Comparison of ENCODE assay signal across 12 cellular contexts in the genomic region with DNA sequence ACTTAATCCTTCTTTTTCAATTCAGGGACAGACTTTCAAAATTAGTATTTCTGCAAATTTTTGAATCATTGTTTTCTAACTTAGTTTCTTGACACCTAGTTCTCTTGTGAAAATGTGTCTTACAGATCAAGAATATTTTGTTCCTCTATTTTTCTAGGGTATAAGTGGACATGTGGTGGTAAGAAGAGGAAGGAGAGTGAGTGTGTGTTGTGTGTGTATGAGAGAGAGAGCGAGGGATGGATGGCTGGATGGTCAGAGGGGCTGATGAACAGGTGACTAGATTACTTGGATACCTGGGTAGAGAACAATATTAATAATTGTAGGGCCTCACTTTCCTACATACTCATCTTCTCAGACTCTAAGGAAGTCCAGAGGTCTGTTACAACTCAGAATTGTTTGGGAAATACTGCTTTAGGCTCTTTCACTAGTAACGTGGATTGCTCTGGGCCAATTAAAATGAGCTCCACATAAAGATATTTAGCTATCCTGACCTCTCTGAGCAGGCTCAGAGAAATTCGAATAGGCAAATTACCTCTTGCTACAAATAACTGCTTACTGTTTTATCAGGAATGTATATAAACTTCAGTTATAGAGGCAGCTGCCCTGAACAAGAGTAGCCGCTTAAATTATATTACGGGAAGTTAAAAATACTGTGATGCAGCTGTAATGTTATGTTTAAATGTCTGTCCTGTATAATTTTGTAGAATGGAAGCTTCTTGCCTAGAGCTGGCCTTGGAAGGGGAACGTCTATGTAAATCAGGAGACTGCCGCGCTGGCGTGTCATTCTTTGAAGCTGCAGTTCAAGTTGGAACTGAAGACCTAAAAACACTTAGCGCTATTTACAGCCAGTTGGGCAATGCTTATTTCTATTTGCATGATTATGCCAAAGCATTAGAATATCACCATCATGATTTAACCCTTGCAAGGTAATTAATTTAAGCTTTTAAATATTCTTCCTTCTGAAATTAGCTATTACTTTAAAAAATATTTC. TPM values are rescaled to one million over a fixed set of nuclear protein-coding genes. Genes with fewer than 3 reads are reported as not detected.
A peak's percentile ranks its signal among the peaks of the same experiment; 100 is the strongest.
DNase-seq lines count a peak whose midpoint lies in the region; ATAC-seq and TF ChIP-seq lines count a peak whose summit lies in the region.
"Had no signal": no experiment of that assay in that cellular context is flagged by ENCODE, and none has a peak within 500 bp of the region (broad histone marks: within the 10 kb centered on the region; RNA-seq: fewer than 3 reads in every experiment).

No MANE protein-coding gene starts in this region.

- no peak overlapping the region for H2AK5ac ChIP-seq in mesendoderm (ENCODE audit: low read length)

- H3K18ac ChIP-seq in mesendoderm (ENCODE audit: low read length) = no peak overlapping the region

- no peak overlapping the region for H3K4me3 ChIP-seq in AG04450 (ENCODE audit: low read depth, low read length)
- no peak overlapping the region for H3K4me3 ChIP-seq in choroid plexus epithelial cell (ENCODE audit: low read depth, low read length)
- H3K4me3 ChIP-seq in mesendoderm (ENCODE audit: low read length) = no peak overlapping the region
- no peak overlapping the region for H3K4me3 ChIP-seq in WERI-Rb-1 (ENCODE audit: low read depth, low read length)
- H3K4me3 ChIP-seq: upper lobe of left lung had no signal

- H3K4ac ChIP-seq in mesendoderm (ENCODE audit: low read depth, low read length) = no peak overlapping the region

- H3K36me3 ChIP-seq in mesendoderm (ENCODE audit: control insufficient read depth, insufficient read depth, low read length) = no peaks in the 10 kb centered on the region
- no peaks in the 10 kb centered on the region; the same call in 1 of the 2 replicates for H3K36me3 ChIP-seq in WERI-Rb-1

- no peaks in the 10 kb centered on the region for H3K4me1 Mint-ChIP-seq in activated CD4-positive, alpha-beta memory T cell treated with anti-CD3 and anti-CD28 coated beads, Interleukin-2, amount 10 ng/mL, durations not matched to agents 7 days and 5 days

- no peak overlapping the region for H3K23ac ChIP-seq in mesendoderm (ENCODE audit: low read length)

- POLR2A ChIA-PET in AG04450 (lab: Yijun Ruan, JAX) = no interaction called here
- POLR2A ChIA-PET in activated CD4-positive, alpha-beta memory T cell treated with anti-CD3 and anti-CD28 coated beads, Interleukin-2, amount 10 ng/mL, durations not matched to agents 7 days and 5 days (lab: Charles Lee) = interaction anchor here (0.8 to 2.2 kb wide), 4 partner anchors 66 to 205 kb away, joined by 3 to 10 read pairs (median 4); partner anchors contain the start of genes CLCC1 and PRPF38B

- in situ Hi-C loops in KBM-7 (cut with MboI; ENCODE audit: low pct_unique_long_range_greater_than_20kb, low sequenced_read_pairs) = no loop called here

- H4K5ac ChIP-seq in mesendoderm (ENCODE audit: low read length) = no peak overlapping the region

- no peak overlapping the region for H2BK120ac ChIP-seq in mesendoderm (ENCODE audit: low read depth, low read length)

- H3K4me3 Mint-ChIP-seq in activated CD4-positive, alpha-beta memory T cell treated with anti-CD3 and anti-CD28 coated beads, Interleukin-2, amount 10 ng/mL, durations not matched to agents 7 days and 5 days = no peak overlapping the region

- WGBS in mesendoderm (ENCODE audit: extremely low coverage, insufficient coverage, low lambda C conversion rate) = 100% methylated on average over 1 of the region's 10 CpGs

- H3K36me3 Mint-ChIP-seq in activated CD4-positive, alpha-beta memory T cell treated with anti-CD3 and anti-CD28 coated beads, Interleukin-2, amount 10 ng/mL, durations not matched to agents 7 days and 5 days (ENCODE audit: low read depth) = peaks cover 14% of the 10 kb centered on the region

- no peak for ATAC-seq in GM19455 (IDR thresholded peaks at IDR 0.05; ENCODE audit: unreplicated experiment)

- no peaks in the 10 kb centered on the region for H3K79me2 ChIP-seq in mesendoderm (ENCODE audit: control insufficient read depth, insufficient read depth, low read length)

- H3K27me3 Mint-ChIP-seq in activated CD4-positive, alpha-beta memory T cell treated with anti-CD3 and anti-CD28 coated beads, Interleukin-2, amount 10 ng/mL, durations not matched to agents 7 days and 5 days = no peaks in the 10 kb centered on the region

- no peaks in the 10 kb centered on the region for H3K9me3 Mint-ChIP-seq in activated CD4-positive, alpha-beta memory T cell treated with anti-CD3 and anti-CD28 coated beads, Interleukin-2, amount 10 ng/mL, durations not matched to agents 7 days and 5 days

- DNase-seq in AG04450 (ENCODE audit: low read depth, low spot score) (peak; percentile 13), KBM-7 (peak; percentile 49), choroid plexus epithelial cell (ENCODE audit: low read depth) (peak; percentile 16), mesendoderm (peak; percentile 26), WERI-Rb-1 (no peak), NCI-H345 treated with DMSO at 0.1 percent for 48 hours (lab: John Stamatoyannopoulos, UW; ENCODE audit: unreplicated experiment) (no peak)
- no peak for DNase-seq in activated CD4-positive, alpha-beta memory T cell treated with anti-CD3 and anti-CD28 coated beads, Interleukin-2, amount 10 ng/mL, durations not matched to agents 7 days and 5 days
- DNase-seq: activated gamma-delta T cell; effector CD8-positive, alpha-beta T cell; NCI-H1105; upper lobe of left lung had no signal

- no peak overlapping the region for H3K9ac ChIP-seq in mesendoderm (ENCODE audit: low read length)

- no peaks in the 10 kb centered on the region for H3K27me3 ChIP-seq in AG04450 (ENCODE audit: control insufficient read depth, insufficient read depth, low read length)
- no peaks in the 10 kb centered on the region for H3K27me3 ChIP-seq in mesendoderm (ENCODE audit: insufficient read depth, low read length, poor library complexity)
- H3K27me3 ChIP-seq in WERI-Rb-1 (ENCODE audit: insufficient read depth, low read depth, severe bottlenecking) = no peaks in the 10 kb centered on the region
- H3K27me3 ChIP-seq: upper lobe of left lung had no signal

- H3K9me3 ChIP-seq in AG04450 (ENCODE audit: control insufficient read depth, insufficient read depth, low read length) (no peaks in the 10 kb centered on the region), WERI-Rb-1 (ENCODE audit: severe bottlenecking) (no peaks in the 10 kb centered on the region)
- H3K9me3 ChIP-seq: upper lobe of left lung had no signal

- no peak overlapping the region for H3K27ac Mint-ChIP-seq in activated CD4-positive, alpha-beta memory T cell treated with anti-CD3 and anti-CD28 coated beads, Interleukin-2, amount 10 ng/mL, durations not matched to agents 7 days and 5 days

- peak overlapping the region; percentile 2 for H3K56ac ChIP-seq in mesendoderm (ENCODE audit: low read length)

- no peak overlapping the region for H3K4me2 ChIP-seq in mesendoderm (ENCODE audit: low read length)

- no peak overlapping the region for H2BK15ac ChIP-seq in mesendoderm (replicated peaks; ENCODE audit: low read depth)

- H3K27ac ChIP-seq in AG04450 (ENCODE audit: low read depth, low read length) = peak overlapping the region; percentile 40
- H3K27ac ChIP-seq in mesendoderm (ENCODE audit: low read depth, low read length) = no peak overlapping the region
- no peak overlapping the region for H3K27ac ChIP-seq in WERI-Rb-1

- no peak overlapping the region for H2BK5ac ChIP-seq in mesendoderm (ENCODE audit: low read length)

- H4K8ac ChIP-seq in mesendoderm (ENCODE audit: low read depth, low read length) = no peak overlapping the region

- CTCF ChIA-PET in AG04450 (lab: Charles Lee) = interaction anchor here (0.5 to 6.3 kb wide), 19 partner anchors 11 to 384 kb away, joined by 3 to 211 read pairs (median 4); partner anchors contain the start of genes GPSM2 and PRPF38B
- CTCF ChIA-PET in activated CD4-positive, alpha-beta memory T cell treated with anti-CD3 and anti-CD28 coated beads, Interleukin-2, amount 10 ng/mL, durations not matched to agents 7 days and 5 days (lab: Charles Lee) = interaction anchor here (0.5 to 12.2 kb wide), 6 partner anchors 40 to 253 kb away, joined by 3 to 181 read pairs (median 4); partner anchors contain the start of genes AKNAD1 and PRPF38B

- H3K4me1 ChIP-seq in mesendoderm (ENCODE audit: control insufficient read depth, low read depth, low read length) = no peaks in the 10 kb centered on the region
- H3K4me1 ChIP-seq: upper lobe of left lung had no signal

- TF ChIP-seq CTCF in AG04450 (IDR thresholded peaks at IDR 0.05; ENCODE audit: low read depth, low read length) (no peak), choroid plexus epithelial cell (conservative IDR thresholded peaks at IDR 0.05; ENCODE audit: low read depth, low read length) (no peak), WERI-Rb-1 (IDR thresholded peaks at IDR 0.05; ENCODE audit: low read depth, low read length) (no peak)

- no peaks in the 10 kb centered on the region for H3K79me1 ChIP-seq in mesendoderm (ENCODE audit: low read length)

RNA-seq across cellular contexts. Expression of gene GPSM2, which starts 19.7 kb away (rescaled TPM):
- polyA plus RNA-seq in AG04450 (2011; rRNA removed) = 10.0 and 14.3 TPM in 2 replicates
- polyA minus RNA-seq in AG04450 (2011; rRNA and poly(A)+ RNA removed) = 8.6 and 12.3 TPM in 2 replicates
- polyA plus RNA-seq in mesendoderm (2013, experiment 1 of 2) = 8.5 TPM
- 7.6 TPM for polyA plus RNA-seq in mesendoderm (2013, experiment 2 of 2)
- 10 to 100 TPM; 43.2 to 47.1 TPM for total RNA-seq in activated CD4-positive, alpha-beta memory T cell treated with anti-CD3 and anti-CD28 coated beads, Interleukin-2, amount 10 ng/mL, durations not matched to agents 7 days and 5 days

RNA-seq across cellular contexts. Expression of gene AKNAD1, which starts 39.6 kb away (rescaled TPM):
- polyA plus RNA-seq in AG04450 (2011; rRNA removed) = 0.45 and 0.86 TPM in 2 replicates
- 0.18 and 0.26 TPM in 2 replicates for polyA minus RNA-seq in AG04450 (2011; rRNA and poly(A)+ RNA removed)
- polyA plus RNA-seq in mesendoderm (2013, experiment 1 of 2) = not detected
- not detected for polyA plus RNA-seq in mesendoderm (2013, experiment 2 of 2)
- not detected for total RNA-seq in activated CD4-positive, alpha-beta memory T cell treated with anti-CD3 and anti-CD28 coated beads, Interleukin-2, amount 10 ng/mL, durations not matched to agents 7 days and 5 days

Comparison
In these comparisons a context has a peak if more than half of its experiments do, and no peak if none do; other contexts are left out.
1. DNase-seq: peak in AG04450 (single experiment), KBM-7 (single experiment), choroid plexus epithelial cell (single experiment) and mesendoderm (single experiment); none in WERI-Rb-1 (single experiment), NCI-H345 treated with DMSO at 0.1 percent for 48 hours (single experiment) and activated CD4-positive, alpha-beta memory T cell treated with anti-CD3 and anti-CD28 coated beads, Interleukin-2, amount 10 ng/mL, durations not matched to agents 7 days and 5 days (single experiment).